ENCODE assay signal across 8 cellular contexts in the genomic region with DNA sequence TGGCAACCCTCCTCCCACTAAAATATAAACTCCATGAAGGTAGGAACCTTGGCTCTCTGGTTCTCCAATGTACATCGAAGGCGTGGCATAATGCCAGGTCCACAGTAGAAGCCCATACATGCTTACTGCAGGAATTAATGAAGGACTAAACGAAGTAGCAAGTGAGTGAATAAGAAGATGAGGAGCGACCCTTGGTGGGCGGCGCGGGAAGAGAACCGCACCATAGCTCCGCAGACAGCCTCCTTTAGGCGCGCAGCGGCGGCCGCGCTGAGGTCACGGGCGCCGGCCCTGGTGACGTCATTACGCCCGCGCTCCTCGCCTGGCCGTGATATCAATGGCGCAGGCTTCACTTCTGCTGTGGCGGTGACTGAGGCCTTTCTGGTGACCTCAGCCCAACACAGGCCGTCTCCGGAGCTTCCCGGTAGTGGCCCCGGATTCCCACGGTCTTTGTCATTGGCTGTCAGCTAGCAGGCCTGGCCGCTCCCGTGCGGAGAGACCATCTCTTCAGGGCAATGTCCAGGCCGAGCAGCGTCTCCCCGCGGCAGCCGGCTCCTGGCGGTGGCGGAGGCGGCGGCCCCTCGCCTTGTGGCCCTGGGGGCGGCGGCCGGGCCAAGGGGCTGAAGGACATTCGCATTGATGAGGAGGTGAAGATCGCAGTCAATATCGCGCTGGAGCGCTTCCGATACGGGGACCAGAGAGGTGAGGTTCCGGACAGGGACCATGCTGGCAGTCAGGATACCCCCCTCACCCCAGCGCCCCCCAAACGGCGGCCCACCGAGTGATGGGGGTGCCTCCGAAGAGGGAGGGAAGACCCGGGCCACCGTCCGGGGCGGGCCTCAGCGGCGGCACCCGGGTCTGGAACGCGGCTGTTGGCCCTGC. TPM values are rescaled to one million over a fixed set of nuclear protein-coding genes. Genes with fewer than 3 reads are reported as not detected.
DNase-seq lines count a peak whose midpoint lies in the region; ATAC-seq and TF ChIP-seq lines count a peak whose summit lies in the region.

A gene (plus strand): TSS at position 311 of the 879 bp plus-strand sequence. CDS start 202 bp downstream, at position 513.

- H3K36me3 ChIP-seq in brain microvascular endothelial cell (replicated peaks) (no peaks in the 10 kb centered on the region), skeletal muscle satellite cell (ENCODE audit: insufficient read depth, low read length) (no peaks in the 10 kb centered on the region)

- H3K27ac ChIP-seq in brain microvascular endothelial cell = peak within 1 kb of the TSS; percentile 79

- TF ChIP-seq CTCF in brain microvascular endothelial cell (IDR thresholded peaks at IDR 0.05; ENCODE audit: low read depth, low read length, missing control alignments) = peak; percentile 47

- H3K4me3 ChIP-seq in brain microvascular endothelial cell (ENCODE audit: low read depth, low read length) = peak within 1 kb of the TSS; percentile 83
- peak within 1 kb of the TSS; percentile 75 for H3K4me3 ChIP-seq in iPS-11a (ENCODE audit: low read depth, low read length)
- H3K4me3 ChIP-seq in skeletal muscle satellite cell (ENCODE audit: low read length) = peak within 1 kb of the TSS; percentile 89

- peak; percentile 67 for DNase-seq in A172 (ENCODE audit: low spot score)
- DNase-seq in NCI-H2107 (lab: John Stamatoyannopoulos, UW) = peak; percentile 5
- DNase-seq in UCSD-AML1 (lab: John Stamatoyannopoulos, UW; ENCODE audit: unreplicated experiment) = peak; percentile 88
- peak; percentile 88 for DNase-seq in brain microvascular endothelial cell

- H3K9ac ChIP-seq in skeletal muscle satellite cell (ENCODE audit: low read depth, low read length) = peak within 1 kb of the TSS; percentile 97

- H3K27me3 ChIP-seq in brain microvascular endothelial cell (replicated peaks) (no peaks in the 10 kb centered on the region), skeletal muscle satellite cell (ENCODE audit: control insufficient read depth, insufficient read depth, low read length) (no peaks in the 10 kb centered on the region)

- H3K9me3 ChIP-seq in skeletal muscle satellite cell (replicated peaks; ENCODE audit: low read length) = no peaks in the 10 kb centered on the region

- peaks cover 17% of the 10 kb centered on the region for H3K4me1 ChIP-seq in skeletal muscle satellite cell (ENCODE audit: control insufficient read depth, insufficient read depth, low read length)

- in situ Hi-C loops in brain microvascular endothelial cell (cut with HindIII; ENCODE audit: low pct_ligation_motif_present, low sequenced_read_pairs) = loop anchor here (25.0 kb wide), 1 partner anchor 176 kb away; no protein-coding TSS in a partner anchor

- ATAC-seq in GM18517 (IDR thresholded peaks at IDR 0.05; ENCODE audit: unreplicated experiment) (peak; percentile 96), HG03045 (IDR thresholded peaks at IDR 0.05; ENCODE audit: unreplicated experiment) (peak; percentile 99)

- peak within 1 kb of the TSS; percentile 94 for H3K4me2 ChIP-seq in skeletal muscle satellite cell (ENCODE audit: low read length)

RNA-seq across cellular contexts. Expression of the gene that starts here (rescaled TPM):
- total RNA-seq in A172 (2014; rRNA removed; shearing (Covaris generic)) = 14.8 and 18.0 TPM in 2 replicates
- total RNA-seq in skeletal muscle satellite cell (2012; rRNA removed) = 17.5 and 17.7 TPM in 2 replicates

Comparison
In these comparisons a context has a peak if more than half of its experiments do, and no peak if none do; other contexts are left out.
1. Peak in every context shown above with its lines: DNase-seq, ATAC-seq, H3K4me3 ChIP-seq and H3K27ac ChIP-seq.
2. DNase-seq: peak in every context shown above with its lines; median percentile 88 in UCSD-AML1; 88 in brain microvascular endothelial cell; 67 in A172; 5 in NCI-H2107.